Comparison of ENCODE assay signal across 11 cellular contexts in the genomic region with DNA sequence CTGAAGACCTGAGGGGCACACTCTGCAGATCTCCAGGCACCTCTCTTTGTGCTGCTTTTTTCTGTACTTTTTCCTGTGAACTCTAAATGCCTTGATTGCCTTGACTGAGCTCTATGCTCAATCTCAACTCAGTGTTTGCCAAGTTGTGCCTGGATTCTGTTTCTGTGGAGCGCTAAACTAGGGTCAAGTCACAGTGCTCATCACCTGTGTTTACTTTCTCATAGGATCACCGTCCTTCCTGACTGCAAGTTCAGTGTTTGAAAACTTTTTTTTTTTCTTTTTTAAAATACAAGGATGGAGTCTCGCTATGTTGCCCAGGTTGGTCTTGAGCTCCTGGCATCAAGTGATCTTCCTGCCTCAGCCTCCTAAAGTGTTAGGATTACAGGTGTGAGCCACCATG.
"Had no signal": no experiment of that assay in that cellular context is flagged by ENCODE, and none has a peak within 500 bp of the region (broad histone marks: within the 10 kb centered on the region; RNA-seq: fewer than 3 reads in every experiment).

No MANE protein-coding gene starts in this region.

- H2AFZ ChIP-seq: GM23248, GM23338 had no signal

- H3K27ac ChIP-seq: GM23248 had no signal

- ATAC-seq: GM23338, HCT116 had no signal

- H3K36me3 ChIP-seq: HAP-1 had no signal

- H3K27ac Mint-ChIP-seq: GM23338, HFFc6 had no signal

- FAIRE-seq: H1, H54 had no signal

- H3K4me3 ChIP-seq: GM23248, GM23338, HAP-1 had no signal

- H3K9me3 ChIP-seq: HAP-1 had no signal

- H3K4me1 Mint-ChIP-seq: GM23338, H9 had no signal

- H3K9me3 Mint-ChIP-seq: HFFc6 had no signal

- H3K4me1 ChIP-seq: HAP-1 had no signal

- H3K4me2 ChIP-seq: GM23338 had no signal

- H3K9ac ChIP-seq: GM23248 had no signal

- DNase-seq: GM23248, GOT3, H7, H9, HCEC 1CT, HFFc6 had no signal

- H3K4me3 Mint-ChIP-seq: GM23338, H9, HFFc6 had no signal
